ENCODE assay signal across 9 cellular contexts in the genomic region with DNA sequence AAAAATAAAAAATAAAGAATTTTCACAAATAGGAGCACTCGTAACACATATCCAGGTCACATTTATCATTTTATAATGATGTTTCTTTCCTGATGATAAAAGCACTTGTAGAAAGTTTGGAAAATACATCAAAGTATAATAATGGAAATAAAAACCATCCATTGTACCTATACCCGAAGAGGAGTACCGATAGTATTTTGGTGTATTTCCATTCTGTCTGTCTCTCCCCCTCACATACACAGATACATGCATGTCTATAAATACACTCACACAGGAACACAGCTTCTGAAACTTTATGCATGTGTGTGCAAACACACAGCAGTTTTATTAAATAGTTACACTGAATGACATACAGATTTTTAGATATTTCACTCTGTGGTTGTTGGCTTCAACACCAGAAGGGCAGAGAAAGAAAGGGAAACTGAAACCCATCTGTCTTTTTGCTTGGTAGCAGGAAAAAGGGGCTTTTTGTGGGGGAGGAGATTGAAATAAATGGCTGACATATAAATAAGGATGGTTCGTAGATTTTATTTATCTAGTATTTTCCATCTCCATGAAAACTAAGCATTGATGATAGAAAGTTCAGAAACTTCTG.
DNase-seq lines count a peak whose midpoint lies in the region; ATAC-seq, FAIRE-seq and TF ChIP-seq lines count a peak whose summit lies in the region.
"Had no signal": no experiment of that assay in that cellular context is flagged by ENCODE, and none has a peak within 500 bp of the region (broad histone marks: within the 10 kb centered on the region; RNA-seq: fewer than 3 reads in every experiment).

No MANE protein-coding gene starts in this region.

- H3K27ac Mint-ChIP-seq in astrocyte (ENCODE audit: unreplicated experiment): no peak overlapping the region

- H4K20me1 ChIP-seq in astrocyte (ENCODE audit: insufficient read depth, low read length): peaks cover 15% of the 10 kb centered on the region

- H3K9ac ChIP-seq in astrocyte (ENCODE audit: low read length): peak overlapping the region; percentile 3

- H3K4me2 ChIP-seq in astrocyte (ENCODE audit: low read length): peak overlapping the region; percentile 80

- H2AFZ ChIP-seq in astrocyte (ENCODE audit: low read depth, low read length): no peak overlapping the region

- no peaks in the 10 kb centered on the region for H3K27me3 Mint-ChIP-seq in astrocyte (ENCODE audit: low read depth, unreplicated experiment)

- no peak for FAIRE-seq in astrocyte (lab: Jason Lieb, UNC)
- FAIRE-seq: A204.1 had no signal

- peaks cover 6% of the 10 kb centered on the region for H3K4me1 ChIP-seq in astrocyte (ENCODE audit: insufficient read depth, low read length)

- TF ChIP-seq CTCF in astrocyte (IDR thresholded peaks at IDR 0.05; ENCODE audit: insufficient read depth, low read depth, low read length): no peak

- peaks cover 19% of the 10 kb centered on the region for H3K36me3 Mint-ChIP-seq in astrocyte (ENCODE audit: low read depth, unreplicated experiment)

- peak; percentile 75 to 87 for ATAC-seq in activated CD4-positive, CD25-positive, alpha-beta regulatory T cell treated with anti-CD3 and anti-CD28 coated beads, Interleukin-2, amount 50 U/mL, for 24 hours
- peak; percentile 53 for ATAC-seq in HG03103 (IDR thresholded peaks at IDR 0.05; ENCODE audit: low read depth, unreplicated experiment)

- H3K4me3 Mint-ChIP-seq in astrocyte (ENCODE audit: unreplicated experiment): no peak overlapping the region

- peak overlapping the region; percentile 50 for H3K27ac ChIP-seq in astrocyte (ENCODE audit: low read depth, low read length)

- H3K36me3 ChIP-seq in astrocyte (ENCODE audit: insufficient read depth, low read length): no peaks in the 10 kb centered on the region

- no peaks in the 10 kb centered on the region for H3K27me3 ChIP-seq in astrocyte (ENCODE audit: insufficient read depth, low read length)

- peak overlapping the region; percentile 41 for H3K4me3 ChIP-seq in astrocyte (ENCODE audit: insufficient read depth, low read depth, low read length)
- H3K4me3 ChIP-seq in skeletal muscle cell (ENCODE audit: low read depth, low read length): peak overlapping the region; percentile 34

- peaks cover 35% of the 10 kb centered on the region for H3K4me1 Mint-ChIP-seq in astrocyte (ENCODE audit: low read depth, unreplicated experiment)

- peaks cover 20% of the 10 kb centered on the region for H3K79me2 ChIP-seq in astrocyte (ENCODE audit: insufficient read depth, low read length)

- no peaks in the 10 kb centered on the region for H3K9me3 Mint-ChIP-seq in astrocyte (ENCODE audit: unreplicated experiment)

- no peak for DNase-seq in activated CD4-positive, CD25-positive, alpha-beta regulatory T cell (lab: John Stamatoyannopoulos, UW)
- DNase-seq in astrocyte (ENCODE audit: low read depth): no peak
- DNase-seq in skeletal muscle cell (ENCODE audit: low read depth): no peak
- no peak for DNase-seq in NCI-H345 treated with DMSO at 0.1 percent for 48 hours (lab: John Stamatoyannopoulos, UW; ENCODE audit: unreplicated experiment)
- DNase-seq in superior temporal gyrus (ENCODE audit: extremely low spot score): no peak
- no peak for DNase-seq in activated effector memory CD4-positive, alpha-beta T cell treated with Interleukin-2 at 50 U/mL for 16 hours

- no peaks in the 10 kb centered on the region for H3K9me3 ChIP-seq in astrocyte (ENCODE audit: insufficient read depth, low read depth, low read length)
